In genomic region chr7:38363379-38363778, GRCh38 we compare ENCODE assay signal across 7 cellular contexts.
DNase-seq lines count a peak whose midpoint lies in the region; ATAC-seq and TF ChIP-seq lines count a peak whose summit lies in the region.
"Not testable (repeated sequence)": the region's sequence is repeated elsewhere in the genome, so short reads cannot be mapped to it uniquely, and the experiment has no call there.

No MANE protein-coding gene starts in this region.

- H3K36me3 Mint-ChIP-seq in activated CD4-positive, alpha-beta memory T cell treated with anti-CD3 and anti-CD28 coated beads, Interleukin-2, amount 10 ng/mL, durations not matched to agents 7 days and 5 days (ENCODE audit: low read depth), result peaks cover 38% of the 10 kb centered on the region

- H3K4me3 Mint-ChIP-seq in activated CD4-positive, alpha-beta memory T cell treated with anti-CD3 and anti-CD28 coated beads, Interleukin-2, amount 10 ng/mL, durations not matched to agents 7 days and 5 days, result peak overlapping the region; percentile 72

- H3K27ac ChIP-seq in skin epidermis, result peak overlapping the region in 11 of 21 experiments; percentile 3 to 80 (median 54)

- not testable (repeated sequence) for ATAC-seq in left ventricle myocardium superior

- H3K4me3 ChIP-seq in GM12865 (ENCODE audit: low read depth, low read length); skin epidermis: not testable (repeated sequence)

- POLR2A ChIA-PET in activated CD4-positive, alpha-beta memory T cell treated with anti-CD3 and anti-CD28 coated beads, Interleukin-2, amount 10 ng/mL, durations not matched to agents 7 days and 5 days (lab: Charles Lee), result interaction anchor here (1.2 to 1.3 kb wide), 2 partner anchors 141 to 148 kb away, joined by 3 to 4 read pairs; no protein-coding TSS in a partner anchor

- in situ Hi-C loops in T47D (cut with HindIII; ENCODE audit: low pct_unique_long_range_greater_than_20kb, low sequenced_read_pairs), result not testable (repeated sequence)

- peak; percentile 3; the same call in 1 of the 2 replicates for TF ChIP-seq RAD21 in Ishikawa (IDR thresholded peaks at IDR 0.05; ENCODE audit: low read depth)

- CTCF ChIA-PET in activated CD4-positive, alpha-beta memory T cell treated with anti-CD3 and anti-CD28 coated beads, Interleukin-2, amount 10 ng/mL, durations not matched to agents 7 days and 5 days (lab: Charles Lee), result interaction anchor here (0.6 to 2.4 kb wide), 10 partner anchors 10 to 186 kb away, joined by 3 to 19 read pairs (median 4); partner anchors contain the start of gene STARD3NL

- peak overlapping the region; percentile 97 for H3K27ac Mint-ChIP-seq in activated CD4-positive, alpha-beta memory T cell treated with anti-CD3 and anti-CD28 coated beads, Interleukin-2, amount 10 ng/mL, durations not matched to agents 7 days and 5 days

- intact Hi-C loops in left ventricle myocardium superior (cut with micrococcal nuclease), result not testable (repeated sequence)

- TF ChIP-seq CTCF in GM12865 (IDR thresholded peaks at IDR 0.05; ENCODE audit: insufficient read depth, low read depth, low read length, missing control alignments), result peak; percentile 69

- peaks cover 59% of the 10 kb centered on the region for H3K4me1 Mint-ChIP-seq in activated CD4-positive, alpha-beta memory T cell treated with anti-CD3 and anti-CD28 coated beads, Interleukin-2, amount 10 ng/mL, durations not matched to agents 7 days and 5 days

- H3K27me3 Mint-ChIP-seq in activated CD4-positive, alpha-beta memory T cell treated with anti-CD3 and anti-CD28 coated beads, Interleukin-2, amount 10 ng/mL, durations not matched to agents 7 days and 5 days, result not testable (repeated sequence)

- DNase-seq in GM12865 (ENCODE audit: low read depth) (peak; percentile 60), RPMI8226 (peak; percentile 63), T47D (ENCODE audit: low read depth in 1 of 2, low spot score in 1 of 2) (peak; percentile 18 to 65), left ventricle myocardium superior (peak; percentile 54)
- peak; percentile 84 for DNase-seq in activated CD4-positive, alpha-beta memory T cell treated with anti-CD3 and anti-CD28 coated beads, Interleukin-2, amount 10 ng/mL, durations not matched to agents 7 days and 5 days

- H3K9me3 Mint-ChIP-seq in activated CD4-positive, alpha-beta memory T cell treated with anti-CD3 and anti-CD28 coated beads, Interleukin-2, amount 10 ng/mL, durations not matched to agents 7 days and 5 days, result not testable (repeated sequence)

- TF ChIP-seq EP300 in Ishikawa (IDR thresholded peaks at IDR 0.05; ENCODE audit: borderline replicate concordance), result not testable (repeated sequence)
